ENCODE assay signal across 21 cellular contexts in genomic region chr2:42309366-42309765, GRCh38. TPM values are rescaled to one million over a fixed set of nuclear protein-coding genes. Genes with fewer than 3 reads are reported as not detected.
DNase-seq lines count a peak whose midpoint lies in the region; ATAC-seq and TF ChIP-seq lines count a peak whose summit lies in the region.
"Had no signal": no experiment of that assay in that cellular context is flagged by ENCODE, and none has a peak within 500 bp of the region (broad histone marks: within the 10 kb centered on the region; RNA-seq: fewer than 3 reads in every experiment).

No MANE protein-coding gene starts in this region.

- no peak for TF ChIP-seq CTCF in nephron progenitor cell (IDR thresholded peaks at IDR 0.05)

- peak; percentile 48 for ATAC-seq in GM18867 (IDR thresholded peaks at IDR 0.05; ENCODE audit: unreplicated experiment)
- no peak for ATAC-seq in T-cell (replicated peaks in 1 of 4)
- ATAC-seq: A549, PC-3, SK-N-SH treated with all-trans-retinoic acid at 6 μM for 48 hours had no signal

- H3K27me3 Mint-ChIP-seq in activated naive CD4-positive, alpha-beta T cell treated with anti-CD3 and anti-CD28 coated beads, Interleukin-2, amount 10 ng/mL, durations not matched to agents 7 days and 5 days = no peaks in the 10 kb centered on the region
- no peaks in the 10 kb centered on the region for H3K27me3 Mint-ChIP-seq in T-cell
- no peaks in the 10 kb centered on the region for H3K27me3 Mint-ChIP-seq in nephron progenitor cell (ENCODE audit: low read depth, poor library complexity)

- peak overlapping the region; percentile 14 for H3K27ac Mint-ChIP-seq in activated naive CD4-positive, alpha-beta T cell treated with anti-CD3 and anti-CD28 coated beads, Interleukin-2, amount 10 ng/mL, durations not matched to agents 7 days and 5 days
- H3K27ac Mint-ChIP-seq in T-cell (peak overlapping the region; percentile 61 to 84), nephron progenitor cell (peak overlapping the region; percentile 26)

- DNase-seq in activated naive CD4-positive, alpha-beta T cell treated with anti-CD3 and anti-CD28 coated beads, Interleukin-2, amount 10 ng/mL, durations not matched to agents 7 days and 5 days = no peak
- no peak for DNase-seq in activated naive CD4-positive, alpha-beta T cell (lab: John Stamatoyannopoulos, UW)
- DNase-seq in T-cell = no peak
- no peak for DNase-seq in nephron progenitor cell
- DNase-seq in NCI-H128 (lab: John Stamatoyannopoulos, UW; ENCODE audit: unreplicated experiment) = no peak
- no peak for DNase-seq in effector CD4-positive, alpha-beta T cell
- DNase-seq in G401 (ENCODE audit: low spot score) = no peak
- DNase-seq: DMS79 treated with DMSO at 0.1 percent for 48 hours, IMR-90, Karpas-422, NCI-H1048, NCI-H1436 treated with DMSO at 0.1 percent for 48 hours, NCI-H2029, NCI-H345, NCI-H524 treated with DMSO at 0.1 percent for 48 hours, PC-3, RPMI8226, SHP77 treated with DMSO at 0.1 percent for 48 hours had no signal

- peaks cover 13% of the 10 kb centered on the region for H3K4me1 Mint-ChIP-seq in activated naive CD4-positive, alpha-beta T cell treated with anti-CD3 and anti-CD28 coated beads, Interleukin-2, amount 10 ng/mL, durations not matched to agents 7 days and 5 days
- H3K4me1 Mint-ChIP-seq in T-cell (peaks cover 17 to 28% (median 18%) of the 10 kb centered on the region in 3 donors), nephron progenitor cell (no peaks in the 10 kb centered on the region)

- POLR2A ChIA-PET in T-cell (lab: Charles Lee) = interaction anchor here in 1 of 2 donors (0.7 kb wide), 1 partner anchor 43 kb away, joined by 3 read pairs; no protein-coding TSS in a partner anchor

- H3K36me3 Mint-ChIP-seq in activated naive CD4-positive, alpha-beta T cell treated with anti-CD3 and anti-CD28 coated beads, Interleukin-2, amount 10 ng/mL, durations not matched to agents 7 days and 5 days = peaks cover 26% of the 10 kb centered on the region
- H3K36me3 Mint-ChIP-seq in T-cell (peaks cover 26% of the 10 kb centered on the region), nephron progenitor cell (ENCODE audit: low read depth) (peaks cover 39% of the 10 kb centered on the region)

- in situ Hi-C loops in G401 (cut with HindIII; ENCODE audit: low sequenced_read_pairs) = no loop called here

- no peak overlapping the region for H3K4me3 Mint-ChIP-seq in activated naive CD4-positive, alpha-beta T cell treated with anti-CD3 and anti-CD28 coated beads, Interleukin-2, amount 10 ng/mL, durations not matched to agents 7 days and 5 days
- H3K4me3 Mint-ChIP-seq in T-cell (no peak overlapping the region), nephron progenitor cell (no peak overlapping the region)

- CTCF ChIA-PET in activated naive CD4-positive, alpha-beta T cell treated with anti-CD3 and anti-CD28 coated beads, Interleukin-2, amount 10 ng/mL, durations not matched to agents 7 days and 5 days (lab: Charles Lee) = no interaction called here
- CTCF ChIA-PET in T-cell (lab: Charles Lee) = interaction anchor here in 1 of 2 donors (0.6 to 1.0 kb wide), 2 partner anchors 71 to 230 kb away, joined by 3 to 5 read pairs; no protein-coding TSS in a partner anchor

- no peaks in the 10 kb centered on the region for H3K9me3 Mint-ChIP-seq in activated naive CD4-positive, alpha-beta T cell treated with anti-CD3 and anti-CD28 coated beads, Interleukin-2, amount 10 ng/mL, durations not matched to agents 7 days and 5 days
- H3K9me3 Mint-ChIP-seq in T-cell = no peaks in the 10 kb centered on the region
- H3K9me3 Mint-ChIP-seq in nephron progenitor cell = no peaks in the 10 kb centered on the region

RNA-seq across cellular contexts. Expression of gene COX7A2L, which starts 51.7 kb away (rescaled TPM):
- total RNA-seq in T-cell = 10 to 100 TPM; 59.6 to 76.4 (median 72.6) TPM
- 258 and 299 TPM in 2 replicates for total RNA-seq in G401 (2014; rRNA removed; shearing (Covaris generic))

Comparison
In these comparisons a context has a peak if more than half of its experiments do, and no peak if none do; other contexts are left out.
1. H3K27ac Mint-ChIP-seq: peak in every context shown above with its lines; median percentile 72 in T-cell; 26 in nephron progenitor cell; 14 in activated naive CD4-positive, alpha-beta T cell treated with anti-CD3 and anti-CD28 coated beads, Interleukin-2, amount 10 ng/mL, durations not matched to agents 7 days and 5 days.